Comparison of ENCODE assay signal across 21 cellular contexts in genomic region chr10:79392020-79392398, GRCh38. TPM values are rescaled to one million over a fixed set of nuclear protein-coding genes. Genes with fewer than 3 reads are reported as not detected.
DNase-seq lines count a peak whose midpoint lies in the region; ATAC-seq and TF ChIP-seq lines count a peak whose summit lies in the region.
"Had no signal": no experiment of that assay in that cellular context is flagged by ENCODE, and none has a peak within 500 bp of the region (broad histone marks: within the 10 kb centered on the region; RNA-seq: fewer than 3 reads in every experiment).

No MANE protein-coding gene starts in this region.

- H3K27ac ChIP-seq in ovary (no peak overlapping the region), transverse colon (peak overlapping the region; percentile 55 to 83 (median 58))
- H3K27ac ChIP-seq: epithelial cell of prostate, KMS-11 had no signal

- no peak overlapping the region for H3K4me3 Mint-ChIP-seq in activated naive CD8-positive, alpha-beta T cell treated with anti-CD3 and anti-CD28 coated beads, Interleukin-2, amount 10 ng/mL, durations not matched to agents 7 days and 5 days
- H3K4me3 Mint-ChIP-seq in activated naive CD8-positive, alpha-beta T cell treated with anti-CD3 and anti-CD28 coated beads for 36 hours = no peak overlapping the region
- H3K4me3 Mint-ChIP-seq in endothelial cell (ENCODE audit: unreplicated experiment) = peak overlapping the region; percentile 35
- H3K4me3 Mint-ChIP-seq: CD4-positive, alpha-beta T cell; T-helper 2 cell treated with Interferon-gamma antibody and Interleukin-4, amounts not matched to agents 5 μg/mL and 100 μg/mL, for 36 hours had no signal

- TF ChIP-seq CTCF in endothelial cell (IDR thresholded peaks at IDR 0.05; ENCODE audit: unreplicated experiment) (no peak), ovary (IDR thresholded peaks at IDR 0.05) (no peak), transverse colon (IDR thresholded peaks at IDR 0.05) (no peak)

- WGBS in ovary, 3 donors = 86 to 93% (median 86%) methylated on average over 14 of the region's 14 CpGs
- 77 to 80% methylated on average over 1 to 14 of the region's 14 CpGs for WGBS in transverse colon (ENCODE audit: low coverage in 1 of 2), 2 donors

- H3K9me3 ChIP-seq in ovary (no peaks in the 10 kb centered on the region), transverse colon (no peaks in the 10 kb centered on the region)
- H3K9me3 ChIP-seq: tibial nerve had no signal

- no peaks in the 10 kb centered on the region for H3K27me3 ChIP-seq in ovary
- H3K27me3 ChIP-seq in transverse colon = no peaks in the 10 kb centered on the region
- H3K27me3 ChIP-seq: tibial nerve had no signal

- H3K4me1 ChIP-seq in ovary (ENCODE audit: insufficient read depth) (peaks cover 17% of the 10 kb centered on the region), transverse colon (peaks cover 9 to 28% (median 14%) of the 10 kb centered on the region in 4 donors)

- no peak for ATAC-seq in activated naive CD8-positive, alpha-beta T cell treated with anti-CD3 and anti-CD28 coated beads, Interleukin-2, amount 10 ng/mL, durations not matched to agents 7 days and 5 days (ENCODE audit: low read depth)
- no peak for ATAC-seq in HG02571 (IDR thresholded peaks at IDR 0.05; ENCODE audit: unreplicated experiment)

- TF ChIP-seq POLR2A in ovary (IDR thresholded peaks at IDR 0.05) = no peak
- no peak for TF ChIP-seq POLR2A in transverse colon (IDR thresholded peaks at IDR 0.05)

- peak; percentile 5 for DNase-seq in activated naive CD8-positive, alpha-beta T cell treated with anti-CD3 and anti-CD28 coated beads, Interleukin-2, amount 10 ng/mL, durations not matched to agents 7 days and 5 days
- no peak for DNase-seq in activated naive CD8-positive, alpha-beta T cell treated with anti-CD3 and anti-CD28 coated beads for 36 hours
- DNase-seq in endothelial cell (ENCODE audit: low spot score) (no peak), ovary (peak in 3 of 5 donors; percentile 7 to 21 (median 20)), transverse colon (peak; percentile 6), A172 (ENCODE audit: low spot score) (no peak), HK-2 (ENCODE audit: unreplicated experiment) (no peak)
- DNase-seq: ACHN; activated naive CD4-positive, alpha-beta T cell treated with Interleukin-2 at 50 U/mL for 16 hours; CD4-positive, alpha-beta T cell; mammary epithelial cell; NCI-H1092 treated with DMSO at 0.1 percent for 48 hours; NCI-H524 treated with DMSO at 0.1 percent for 48 hours; SIG-M5; stimulated activated CD4-positive, alpha-beta T cell treated with anti-CD3 and anti-CD28 coated beads, Interleukin-4, amount 100 ng/mL, for 1 hour had no signal

- H3K36me3 ChIP-seq in ovary (no peaks in the 10 kb centered on the region), transverse colon (no peaks in the 10 kb centered on the region)

- H3K4me1 Mint-ChIP-seq in activated naive CD8-positive, alpha-beta T cell treated with anti-CD3 and anti-CD28 coated beads, Interleukin-2, amount 10 ng/mL, durations not matched to agents 7 days and 5 days = no peaks in the 10 kb centered on the region
- H3K4me1 Mint-ChIP-seq in activated naive CD8-positive, alpha-beta T cell treated with anti-CD3 and anti-CD28 coated beads for 36 hours = no peaks in the 10 kb centered on the region
- H3K4me1 Mint-ChIP-seq in endothelial cell (ENCODE audit: unreplicated experiment) = peaks cover 21% of the 10 kb centered on the region

- in situ Hi-C loops in transverse colon (cut with MboI; ENCODE audit: low pct_ligation_motif_present in 1 of 4, low pct_unique_long_range_greater_than_20kb in 1 of 4, low sequenced_read_pairs in 3 of 4) = no loop called here

- TF ChIP-seq EP300 in ovary (IDR thresholded peaks at IDR 0.05) (no peak), transverse colon (IDR thresholded peaks at IDR 0.05; ENCODE audit: low read depth) (no peak)

- H3K36me3 Mint-ChIP-seq in activated naive CD8-positive, alpha-beta T cell treated with anti-CD3 and anti-CD28 coated beads, Interleukin-2, amount 10 ng/mL, durations not matched to agents 7 days and 5 days = no peaks in the 10 kb centered on the region
- H3K36me3 Mint-ChIP-seq in activated naive CD8-positive, alpha-beta T cell treated with anti-CD3 and anti-CD28 coated beads for 36 hours = no peaks in the 10 kb centered on the region
- peaks cover 45% of the 10 kb centered on the region for H3K36me3 Mint-ChIP-seq in endothelial cell (ENCODE audit: low read depth, unreplicated experiment)

- H3K27me3 Mint-ChIP-seq in activated naive CD8-positive, alpha-beta T cell treated with anti-CD3 and anti-CD28 coated beads, Interleukin-2, amount 10 ng/mL, durations not matched to agents 7 days and 5 days = no peaks in the 10 kb centered on the region
- H3K27me3 Mint-ChIP-seq in activated naive CD8-positive, alpha-beta T cell treated with anti-CD3 and anti-CD28 coated beads for 36 hours = no peaks in the 10 kb centered on the region
- peaks cover 20% of the 10 kb centered on the region for H3K27me3 Mint-ChIP-seq in endothelial cell (ENCODE audit: unreplicated experiment)
- H3K27me3 Mint-ChIP-seq: CD4-positive, alpha-beta T cell had no signal

- H3K9me3 Mint-ChIP-seq in activated naive CD8-positive, alpha-beta T cell treated with anti-CD3 and anti-CD28 coated beads, Interleukin-2, amount 10 ng/mL, durations not matched to agents 7 days and 5 days = no peaks in the 10 kb centered on the region
- H3K9me3 Mint-ChIP-seq in activated naive CD8-positive, alpha-beta T cell treated with anti-CD3 and anti-CD28 coated beads for 36 hours = no peaks in the 10 kb centered on the region
- H3K9me3 Mint-ChIP-seq in endothelial cell (ENCODE audit: unreplicated experiment) = no peaks in the 10 kb centered on the region
- H3K9me3 Mint-ChIP-seq: CD4-positive, alpha-beta T cell; T-helper 2 cell treated with Interferon-gamma antibody and Interleukin-4, amounts not matched to agents 5 μg/mL and 100 μg/mL, for 36 hours had no signal

- H3K27ac Mint-ChIP-seq in activated naive CD8-positive, alpha-beta T cell treated with anti-CD3 and anti-CD28 coated beads, Interleukin-2, amount 10 ng/mL, durations not matched to agents 7 days and 5 days = no peak overlapping the region
- H3K27ac Mint-ChIP-seq in activated naive CD8-positive, alpha-beta T cell treated with anti-CD3 and anti-CD28 coated beads for 36 hours = no peak overlapping the region
- H3K27ac Mint-ChIP-seq in endothelial cell (ENCODE audit: unreplicated experiment) = no peak overlapping the region
- H3K27ac Mint-ChIP-seq: CD4-positive, alpha-beta T cell; T-helper 2 cell treated with Interferon-gamma antibody and Interleukin-4, amounts not matched to agents 5 μg/mL and 100 μg/mL, for 36 hours had no signal

- intact Hi-C loops in ovary (cut with DNase I) (no loop called here), transverse colon (cut with DNase I; ENCODE audit: low total_unique reads) (no loop called here)

- POLR2A ChIA-PET in activated naive CD8-positive, alpha-beta T cell treated with anti-CD3 and anti-CD28 coated beads, Interleukin-2, amount 10 ng/mL, durations not matched to agents 7 days and 5 days (lab: Charles Lee) = no interaction called here

- H3K4me3 ChIP-seq in ovary (no peak overlapping the region), transverse colon (no peak overlapping the region)
- H3K4me3 ChIP-seq: tibial nerve had no signal

RNA-seq across cellular contexts. Expression of gene PPIF, which starts 44.7 kb away (rescaled TPM):
- 10 to 100 TPM; 56.9 to 57.0 TPM for total RNA-seq in activated naive CD8-positive, alpha-beta T cell treated with anti-CD3 and anti-CD28 coated beads, Interleukin-2, amount 10 ng/mL, durations not matched to agents 7 days and 5 days
- total RNA-seq in activated naive CD8-positive, alpha-beta T cell treated with anti-CD3 and anti-CD28 coated beads for 36 hours = 100 to 1,000 TPM; 163 to 176 TPM
- total RNA-seq in endothelial cell (ENCODE audit: unreplicated experiment) (21.9 TPM), ovary (10 to 100 TPM; 15.5 to 39.2 (median 32.3) TPM), transverse colon (100 to 1,000 TPM in 1 of 4 donors, 10 to 100 TPM in 3; 37.2 to 149 (median 51.6) TPM)
- polyA plus RNA-seq in ovary = 10 to 100 TPM; 18.3 to 64.3 TPM
- total RNA-seq in A172 (2014; rRNA removed; shearing (Covaris generic)) = 38.2 and 47.2 TPM in 2 replicates

RNA-seq across cellular contexts. Expression of gene ZCCHC24, which starts 53.4 kb away (rescaled TPM):
- total RNA-seq in activated naive CD8-positive, alpha-beta T cell treated with anti-CD3 and anti-CD28 coated beads, Interleukin-2, amount 10 ng/mL, durations not matched to agents 7 days and 5 days = 1 to 10 TPM; 2.4 to 3.2 TPM
- total RNA-seq in activated naive CD8-positive, alpha-beta T cell treated with anti-CD3 and anti-CD28 coated beads for 36 hours = under 1 TPM; 0.78 to 0.80 TPM
- 60.0 TPM for total RNA-seq in endothelial cell (ENCODE audit: unreplicated experiment)
- total RNA-seq in ovary = 10 to 100 TPM; 21.6 to 92.1 (median 72.0) TPM
- polyA plus RNA-seq in ovary = 10 to 100 TPM; 33.5 to 35.9 TPM
- 10 to 100 TPM; 15.6 to 41.1 (median 22.5) TPM for total RNA-seq in transverse colon
- total RNA-seq in A172 (2014; rRNA removed; shearing (Covaris generic)) = 10.7 and 12.2 TPM in 2 replicates
- polyA plus RNA-seq: neural cell had no signal

Comparison
In these comparisons a context has a peak if more than half of its experiments do, and no peak if none do; other contexts are left out.
1. DNase-seq: peak in activated naive CD8-positive, alpha-beta T cell treated with anti-CD3 and anti-CD28 coated beads, Interleukin-2, amount 10 ng/mL, durations not matched to agents 7 days and 5 days (single experiment), ovary (3 of 5) and transverse colon (single experiment); none in activated naive CD8-positive, alpha-beta T cell treated with anti-CD3 and anti-CD28 coated beads for 36 hours (single experiment), endothelial cell (single experiment), A172 (single experiment) and HK-2 (single experiment).
2. H3K27ac ChIP-seq: peak in transverse colon (4 of 4); none in ovary (0 of 2).